7 cellular contexts compared by ENCODE assay signal in the genomic region with DNA sequence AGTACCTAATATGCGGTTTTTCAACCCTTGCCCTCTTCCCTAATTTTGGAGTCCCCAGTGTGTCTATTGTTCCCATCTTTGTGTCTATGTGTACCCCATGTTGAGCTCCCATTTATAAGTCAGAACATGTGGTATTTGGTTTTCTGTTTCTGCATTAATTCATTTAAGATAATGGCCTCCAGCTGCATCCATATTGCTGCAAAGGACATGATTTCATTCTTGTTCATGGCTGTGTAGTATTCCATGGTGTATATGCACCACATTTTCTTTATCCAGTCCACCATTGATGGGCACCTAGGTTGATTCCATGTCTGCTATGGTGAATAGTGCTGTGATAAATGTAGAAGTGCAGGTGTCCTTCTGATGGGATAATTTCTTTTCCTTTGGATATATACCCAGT. TPM values are rescaled to one million over a fixed set of nuclear protein-coding genes. Genes with fewer than 3 reads are reported as not detected.
"Had no signal": no experiment of that assay in that cellular context is flagged by ENCODE, and none has a peak within 500 bp of the region (broad histone marks: within the 10 kb centered on the region; RNA-seq: fewer than 3 reads in every experiment).

No MANE protein-coding gene starts in this region.

RNA-seq across cellular contexts. Expression of gene FOXD1, which starts 7.9 kb away (rescaled TPM):
- total RNA-seq: left lobe of liver; left ventricle myocardium superior; liver; lung microvascular endothelial cell; naive thymus-derived CD8-positive, alpha-beta T cell had no signal
- polyA plus RNA-seq: immature natural killer cell; liver; naive thymus-derived CD4-positive, alpha-beta T cell; naive thymus-derived CD8-positive, alpha-beta T cell had no signal
